ENCODE assay signal across 8 cellular contexts in the genomic region with DNA sequence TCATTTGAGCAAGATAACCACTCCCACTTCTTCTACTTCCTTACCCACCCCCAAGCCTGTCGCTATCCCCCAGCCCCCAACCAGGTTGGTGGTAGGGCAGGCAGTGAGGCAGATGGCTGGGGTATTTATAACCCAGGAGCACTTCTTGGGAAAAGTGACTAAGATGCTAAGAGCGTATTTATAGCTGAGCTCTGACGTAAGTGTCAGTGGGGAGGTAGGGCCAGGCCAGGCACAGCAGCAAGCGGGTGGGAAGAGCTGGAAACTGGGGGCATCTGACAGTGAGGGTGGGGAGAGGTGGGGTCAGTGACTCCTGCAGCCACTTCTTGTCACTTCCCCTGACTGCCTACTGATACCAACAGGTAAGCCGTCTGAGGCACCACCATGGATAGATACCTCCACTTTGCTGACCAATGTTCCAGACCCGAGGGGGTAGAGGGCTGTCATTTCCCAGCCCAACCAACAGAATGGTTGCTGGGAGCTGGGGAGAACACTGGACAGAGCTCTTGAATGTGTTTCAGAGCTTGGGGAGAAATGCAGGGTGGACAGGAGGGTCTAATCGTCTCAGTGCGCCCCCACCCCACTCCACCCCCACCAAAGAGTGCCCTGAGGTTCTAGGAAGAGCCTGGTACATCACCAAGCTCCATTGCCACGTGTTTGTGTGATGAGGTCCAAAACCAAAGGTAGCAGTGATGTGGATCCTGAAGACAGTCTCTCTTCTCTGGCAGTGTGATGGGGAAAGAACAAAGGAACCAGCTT. TPM values are rescaled to one million over a fixed set of nuclear protein-coding genes. Genes with fewer than 3 reads are reported as not detected.
A peak's percentile ranks its signal among the peaks of the same experiment; 100 is the strongest.
DNase-seq lines count a peak whose midpoint lies in the region; ATAC-seq and TF ChIP-seq lines count a peak whose summit lies in the region.

No MANE protein-coding gene starts in this region.

- H3K27ac ChIP-seq in cardiac muscle cell (peak overlapping the region; percentile 91), stomach smooth muscle (ENCODE audit: low read length) (peak overlapping the region; percentile 49), prostate gland (no peak overlapping the region)
- no peak overlapping the region for H3K27ac ChIP-seq in CD4-positive, alpha-beta T cell (ENCODE audit: low read depth, low read length)

- intact Hi-C loops in activated CD4-positive, alpha-beta memory T cell treated with anti-CD3 and anti-CD28 coated beads for 36 hours (cut with micrococcal nuclease): loop anchor here (2.0 kb wide), 2 partner anchors 22 to 144 kb away; a partner anchor contains a TSS
- intact Hi-C loops in CD4-positive, alpha-beta T cell (cut with DNase I, micrococcal nuclease): loop anchor here (5.0 to 10.0 kb wide), 2 partner anchors 140 to 188 kb away; no protein-coding TSS in a partner anchor
- intact Hi-C loops in prostate gland (cut with DNase I): loop anchor here (5.0 kb wide), 2 partner anchors 145 to 190 kb away; no protein-coding TSS in a partner anchor

- H3K4me3 Mint-ChIP-seq in activated CD4-positive, alpha-beta memory T cell treated with anti-CD3 and anti-CD28 coated beads for 36 hours: no peak overlapping the region
- no peak overlapping the region for H3K4me3 Mint-ChIP-seq in activated CD4-positive, alpha-beta memory T cell treated with anti-CD3 and anti-CD28 coated beads, Interleukin-2, amount 10 ng/mL, durations not matched to agents 7 days and 5 days
- no peak overlapping the region for H3K4me3 Mint-ChIP-seq in CD4-positive, alpha-beta T cell

- peak overlapping the region; percentile 53 for H3K27ac Mint-ChIP-seq in activated CD4-positive, alpha-beta memory T cell treated with anti-CD3 and anti-CD28 coated beads for 36 hours
- H3K27ac Mint-ChIP-seq in activated CD4-positive, alpha-beta memory T cell treated with anti-CD3 and anti-CD28 coated beads, Interleukin-2, amount 10 ng/mL, durations not matched to agents 7 days and 5 days: no peak overlapping the region
- H3K27ac Mint-ChIP-seq in CD4-positive, alpha-beta T cell: no peak overlapping the region

- H3K36me3 ChIP-seq in cardiac muscle cell (no peaks in the 10 kb centered on the region), stomach smooth muscle (ENCODE audit: control insufficient read depth in 2 of 2, insufficient read depth in 2 of 2, low read length in 2 of 2) (no peaks in the 10 kb centered on the region), prostate gland (no peaks in the 10 kb centered on the region)

- no peaks in the 10 kb centered on the region for H3K36me3 Mint-ChIP-seq in activated CD4-positive, alpha-beta memory T cell treated with anti-CD3 and anti-CD28 coated beads for 36 hours
- H3K36me3 Mint-ChIP-seq in activated CD4-positive, alpha-beta memory T cell treated with anti-CD3 and anti-CD28 coated beads, Interleukin-2, amount 10 ng/mL, durations not matched to agents 7 days and 5 days (ENCODE audit: low read depth): no peaks in the 10 kb centered on the region
- no peaks in the 10 kb centered on the region for H3K36me3 Mint-ChIP-seq in CD4-positive, alpha-beta T cell (ENCODE audit: low read depth)

- POLR2A ChIA-PET in activated CD4-positive, alpha-beta memory T cell treated with anti-CD3 and anti-CD28 coated beads for 36 hours (lab: Charles Lee): interaction anchor here (0.7 to 1.2 kb wide), 2 partner anchors 22 to 145 kb away, joined by 3 to 4 read pairs; no protein-coding TSS in a partner anchor
- POLR2A ChIA-PET in activated CD4-positive, alpha-beta memory T cell treated with anti-CD3 and anti-CD28 coated beads, Interleukin-2, amount 10 ng/mL, durations not matched to agents 7 days and 5 days (lab: Charles Lee): interaction anchor here (1.4 to 1.5 kb wide), 2 partner anchors 22 to 144 kb away, joined by 6 to 7 read pairs; no protein-coding TSS in a partner anchor
- POLR2A ChIA-PET in CD4-positive, alpha-beta T cell (lab: Charles Lee): interaction anchor here (0.9 to 1.7 kb wide), 2 partner anchors 10 to 22 kb away, joined by 3 to 7 read pairs; no protein-coding TSS in a partner anchor

- 22% methylated on average over 9 of the region's 9 CpGs for WGBS in prostate gland

- H3K9me3 Mint-ChIP-seq in activated CD4-positive, alpha-beta memory T cell treated with anti-CD3 and anti-CD28 coated beads for 36 hours: no peaks in the 10 kb centered on the region
- H3K9me3 Mint-ChIP-seq in activated CD4-positive, alpha-beta memory T cell treated with anti-CD3 and anti-CD28 coated beads, Interleukin-2, amount 10 ng/mL, durations not matched to agents 7 days and 5 days: no peaks in the 10 kb centered on the region
- H3K9me3 Mint-ChIP-seq in CD4-positive, alpha-beta T cell: no peaks in the 10 kb centered on the region

- H3K4me3 ChIP-seq in cardiac muscle cell (no peak overlapping the region), stomach smooth muscle (ENCODE audit: low read length in 2 of 2) (peak overlapping the region; percentile 29 to 52), prostate gland (no peak overlapping the region)

- H3K27me3 ChIP-seq in cardiac muscle cell (no peaks in the 10 kb centered on the region), stomach smooth muscle (ENCODE audit: control insufficient read depth in 1 of 2, insufficient read depth in 2 of 2, low read length in 2 of 2) (peaks cover 3 to 7% of the 10 kb centered on the region in 2 donors), prostate gland (replicated peaks; ENCODE audit: insufficient read depth) (no peaks in the 10 kb centered on the region)
- peaks cover 4% of the 10 kb centered on the region for H3K27me3 ChIP-seq in CD4-positive, alpha-beta T cell (ENCODE audit: control insufficient read depth, insufficient read depth, low read length)

- no peak for TF ChIP-seq POLR2A in prostate gland (IDR thresholded peaks at IDR 0.05)

- H3K4me1 Mint-ChIP-seq in activated CD4-positive, alpha-beta memory T cell treated with anti-CD3 and anti-CD28 coated beads for 36 hours (ENCODE audit: low read depth): peaks cover 13% of the 10 kb centered on the region
- peaks cover 18% of the 10 kb centered on the region for H3K4me1 Mint-ChIP-seq in activated CD4-positive, alpha-beta memory T cell treated with anti-CD3 and anti-CD28 coated beads, Interleukin-2, amount 10 ng/mL, durations not matched to agents 7 days and 5 days
- H3K4me1 Mint-ChIP-seq in CD4-positive, alpha-beta T cell (ENCODE audit: low read depth): peaks cover 5% of the 10 kb centered on the region

- H3K4me1 ChIP-seq in cardiac muscle cell (ENCODE audit: low read depth) (peaks cover 22% of the 10 kb centered on the region), stomach smooth muscle (ENCODE audit: control insufficient read depth, insufficient read depth, low read length) (peaks cover 20% of the 10 kb centered on the region), prostate gland (replicated peaks) (no peaks in the 10 kb centered on the region)

- CTCF ChIA-PET in activated CD4-positive, alpha-beta memory T cell treated with anti-CD3 and anti-CD28 coated beads for 36 hours (lab: Charles Lee): interaction anchor here (0.6 to 6.4 kb wide), 51 partner anchors 11 to 342 kb away, joined by 3 to 158 read pairs (median 4); a partner anchor contains a TSS
- CTCF ChIA-PET in activated CD4-positive, alpha-beta memory T cell treated with anti-CD3 and anti-CD28 coated beads, Interleukin-2, amount 10 ng/mL, durations not matched to agents 7 days and 5 days (lab: Charles Lee): interaction anchor here (0.6 to 7.1 kb wide), 37 partner anchors 10 to 239 kb away, joined by 3 to 106 read pairs (median 4); a partner anchor contains a TSS
- CTCF ChIA-PET in CD4-positive, alpha-beta T cell (lab: Charles Lee): interaction anchor here (0.5 to 1.6 kb wide), 9 partner anchors 8 to 258 kb away, joined by 3 to 5 read pairs (median 4); no protein-coding TSS in a partner anchor

- H3K27me3 Mint-ChIP-seq in activated CD4-positive, alpha-beta memory T cell treated with anti-CD3 and anti-CD28 coated beads for 36 hours: peaks cover 1% of the 10 kb centered on the region
- H3K27me3 Mint-ChIP-seq in activated CD4-positive, alpha-beta memory T cell treated with anti-CD3 and anti-CD28 coated beads, Interleukin-2, amount 10 ng/mL, durations not matched to agents 7 days and 5 days: peaks cover 2% of the 10 kb centered on the region
- H3K27me3 Mint-ChIP-seq in CD4-positive, alpha-beta T cell: no peaks in the 10 kb centered on the region

- H3K9me3 ChIP-seq in cardiac muscle cell (ENCODE audit: low read depth): no peaks in the 10 kb centered on the region
- H3K9me3 ChIP-seq in stomach smooth muscle (ENCODE audit: control insufficient read depth in 2 of 2, low read length in 2 of 2): peaks cover 0 to 2% of the 10 kb centered on the region in 2 donors
- no peaks in the 10 kb centered on the region for H3K9me3 ChIP-seq in CD4-positive, alpha-beta T cell (ENCODE audit: control insufficient read depth, low read length)
- no peaks in the 10 kb centered on the region for H3K9me3 ChIP-seq in prostate gland

- peak; percentile 49 for DNase-seq in activated CD4-positive, alpha-beta memory T cell treated with anti-CD3 and anti-CD28 coated beads for 36 hours
- DNase-seq in activated CD4-positive, alpha-beta memory T cell treated with anti-CD3 and anti-CD28 coated beads, Interleukin-2, amount 10 ng/mL, durations not matched to agents 7 days and 5 days: no peak
- peak; percentile 86 to 94 for DNase-seq in cardiac muscle cell (ENCODE audit: low read depth in 1 of 2, low spot score in 1 of 2)
- DNase-seq in CD4-positive, alpha-beta T cell: no peak
- DNase-seq in prostate gland (ENCODE audit: low spot score): no peak

- peak overlapping the region; percentile 36 to 63 for H3K9ac ChIP-seq in stomach smooth muscle (ENCODE audit: low read length in 2 of 2)

- ATAC-seq in SK-N-SH treated with all-trans-retinoic acid at 6 μM for 48 hours (peak; percentile 62), HG02763 (IDR thresholded peaks at IDR 0.05; ENCODE audit: unreplicated experiment) (no peak)
- no peak for ATAC-seq in CD4-positive, alpha-beta T cell (ENCODE audit: poor library complexity)

- TF ChIP-seq CTCF in cardiac muscle cell (IDR thresholded peaks at IDR 0.05; ENCODE audit: low read depth, low read length) (no peak), prostate gland (IDR thresholded peaks at IDR 0.05) (no peak)
- no peak for TF ChIP-seq CTCF in CD4-positive, alpha-beta T cell (IDR thresholded peaks at IDR 0.05)

RNA-seq across cellular contexts. Expression of a gene that starts 2.7 kb away (rescaled TPM):
- total RNA-seq in activated CD4-positive, alpha-beta memory T cell treated with anti-CD3 and anti-CD28 coated beads for 36 hours: under 1 TPM; 0.34 to 0.69 TPM
- total RNA-seq in activated CD4-positive, alpha-beta memory T cell treated with anti-CD3 and anti-CD28 coated beads, Interleukin-2, amount 10 ng/mL, durations not matched to agents 7 days and 5 days: under 1 TPM in 1 of 2 experiments, not detected in 1; 0.08 TPM
- total RNA-seq in cardiac muscle cell: 0.25 and 0.74 TPM in 2 replicates
- polyA plus RNA-seq in cardiac muscle cell: 0.23 TPM in 1 of 2 replicates, not detected in the other
- total RNA-seq in CD4-positive, alpha-beta T cell: not detected
- not detected for total RNA-seq in prostate gland

RNA-seq across cellular contexts. Expression of a gene that starts 7.2 kb away (rescaled TPM):
- total RNA-seq in activated CD4-positive, alpha-beta memory T cell treated with anti-CD3 and anti-CD28 coated beads for 36 hours: under 1 TPM in 1 of 2 experiments, not detected in 1; 0.07 TPM
- total RNA-seq in activated CD4-positive, alpha-beta memory T cell treated with anti-CD3 and anti-CD28 coated beads, Interleukin-2, amount 10 ng/mL, durations not matched to agents 7 days and 5 days: under 1 TPM; 0.30 to 0.48 TPM
- 0.67 and 7.3 TPM in 2 replicates for total RNA-seq in cardiac muscle cell
- polyA plus RNA-seq in cardiac muscle cell: 0.79 TPM in 1 of 2 replicates, not detected in the other
- under 1 TPM; 0.31 to 0.85 TPM for total RNA-seq in CD4-positive, alpha-beta T cell
- 10 to 100 TPM in 1 of 2 donors, 1 to 10 TPM in 1; 1.7 to 11.5 TPM for total RNA-seq in prostate gland

RNA-seq across cellular contexts. Expression of a gene that starts 17.8 kb away (rescaled TPM):
- total RNA-seq in activated CD4-positive, alpha-beta memory T cell treated with anti-CD3 and anti-CD28 coated beads for 36 hours: not detected
- total RNA-seq in activated CD4-positive, alpha-beta memory T cell treated with anti-CD3 and anti-CD28 coated beads, Interleukin-2, amount 10 ng/mL, durations not matched to agents 7 days and 5 days: not detected
- total RNA-seq in cardiac muscle cell: 0.21 TPM in 1 of 2 replicates, not detected in the other
- polyA plus RNA-seq in cardiac muscle cell: 0.11 TPM in 1 of 2 replicates, not detected in the other
- total RNA-seq in CD4-positive, alpha-beta T cell: under 1 TPM; 0.20 to 0.33 TPM
- under 1 TPM; 0.46 to 0.57 TPM for total RNA-seq in prostate gland

RNA-seq across cellular contexts. Expression of a gene that starts 21.5 kb away (rescaled TPM):
- total RNA-seq in activated CD4-positive, alpha-beta memory T cell treated with anti-CD3 and anti-CD28 coated beads for 36 hours: 10 to 100 TPM; 42.2 to 51.4 TPM
- total RNA-seq in activated CD4-positive, alpha-beta memory T cell treated with anti-CD3 and anti-CD28 coated beads, Interleukin-2, amount 10 ng/mL, durations not matched to agents 7 days and 5 days: 10 to 100 TPM; 70.2 to 71.5 TPM
- total RNA-seq in cardiac muscle cell (27.4 and 59.9 TPM in 2 replicates), prostate gland (10 to 100 TPM; 38.7 to 80.9 TPM)
- 23.3 and 41.8 TPM in 2 replicates for polyA plus RNA-seq in cardiac muscle cell
- 100 to 1,000 TPM; 106 to 115 TPM for total RNA-seq in CD4-positive, alpha-beta T cell

RNA-seq across cellular contexts. Expression of a gene that starts 27.3 kb away (rescaled TPM):
- 10 to 100 TPM; 78.9 to 88.4 TPM for total RNA-seq in activated CD4-positive, alpha-beta memory T cell treated with anti-CD3 and anti-CD28 coated beads for 36 hours
- 100 to 1,000 TPM; 171 to 188 TPM for total RNA-seq in activated CD4-positive, alpha-beta memory T cell treated with anti-CD3 and anti-CD28 coated beads, Interleukin-2, amount 10 ng/mL, durations not matched to agents 7 days and 5 days
- total RNA-seq in cardiac muscle cell (0.07 and 2.3 TPM in 2 replicates), prostate gland (10 to 100 TPM in 1 of 2 donors, 1 to 10 TPM in 1; 3.5 to 13.6 TPM)
- 0.61 TPM in 1 of 2 replicates, not detected in the other for polyA plus RNA-seq in cardiac muscle cell
- total RNA-seq in CD4-positive, alpha-beta T cell: 100 to 1,000 TPM; 354 to 370 TPM

Comparison
In these comparisons a context has a peak if more than half of its experiments do, and no peak if none do; other contexts are left out.
1. DNase-seq: peak in activated CD4-positive, alpha-beta memory T cell treated with anti-CD3 and anti-CD28 coated beads for 36 hours (single experiment) and cardiac muscle cell (2 of 2); none in activated CD4-positive, alpha-beta memory T cell treated with anti-CD3 and anti-CD28 coated beads, Interleukin-2, amount 10 ng/mL, durations not matched to agents 7 days and 5 days (single experiment), CD4-positive, alpha-beta T cell (0 of 10) and prostate gland (single experiment).
2. H3K27ac ChIP-seq: peak in cardiac muscle cell (single experiment) and stomach smooth muscle (single experiment); none in CD4-positive, alpha-beta T cell (single experiment) and prostate gland (0 of 2).
3. H3K4me3 ChIP-seq: peak in stomach smooth muscle (2 of 2); none in cardiac muscle cell (single experiment) and prostate gland (0 of 2).